In genomic region chr19:30689474-30689873, GRCh38 we compare ENCODE assay signal across 1 cellular context.
TF ChIP-seq lines count a peak whose summit lies in the region.

No MANE protein-coding gene starts in this region.

TF ChIP-seq in SK-N-SH, 30 proteins besides CTCF, POLR2A, EP300 and RAD21 (continued from another document):
- TF ChIP-seq REST (IDR thresholded peaks at IDR 0.05; ENCODE audit: low read depth, low read length) = no peak
